Comparison of ENCODE assay signal across 30 cellular contexts in genomic region chr12:128073937-128074336, GRCh38.
"Had no signal": no experiment of that assay in that cellular context is flagged by ENCODE, and none has a peak within 500 bp of the region (broad histone marks: within the 10 kb centered on the region; RNA-seq: fewer than 3 reads in every experiment).

No MANE protein-coding gene starts in this region.

- H3K4me3 ChIP-seq: ovary, psoas muscle, right lobe of liver, sigmoid colon, stomach, thoracic aorta, thyroid gland, tibial nerve, upper lobe of left lung, uterus had no signal

- H2AFZ ChIP-seq: parathyroid adenoma had no signal

- H3K27ac ChIP-seq: neutrophil, ovary, parathyroid adenoma, psoas muscle, right lobe of liver, sigmoid colon, stomach, thyroid gland, tibial nerve, upper lobe of left lung, uterus had no signal

- H3K79me2 ChIP-seq: parathyroid adenoma had no signal

- H3K27ac Mint-ChIP-seq: naive B cell; naive thymus-derived CD8-positive, alpha-beta T cell; natural killer cell treated with Interleukin-12 subunit alpha and Interleukin-12 subunit beta and Interleukin-15 and Interleukin-18, amount 100 ng/mL, for 72 hours; progenitor cell of endocrine pancreas; stimulated activated effector memory CD8-positive, alpha-beta T cell treated with anti-CD3 and anti-CD28 coated beads, Interleukin-12 subunit alpha, Interleukin-12 subunit beta, amount 100 ng/mL, for 72 hours; stimulated activated naive B cell treated with anti-CD40 and anti-IgM and Interleukin-4, amounts not matched to agents 10 μg/mL and 1 μg/mL and 100 μg/mL, for 72 hours; stimulated activated naive CD8-positive, alpha-beta T cell treated with anti-CD3 and anti-CD28 coated beads, Interleukin-15, Interleukin-2, amounts not matched to agents 100 ng/mL and 50 ng/mL, for 24 hours had no signal

- H3K9ac ChIP-seq: parathyroid adenoma had no signal

- H3K9me3 ChIP-seq: neutrophil, ovary, psoas muscle, right lobe of liver, sigmoid colon, thoracic aorta, thyroid gland, upper lobe of left lung, uterus had no signal

- H3K4me3 Mint-ChIP-seq: naive B cell; naive thymus-derived CD8-positive, alpha-beta T cell; natural killer cell treated with Interleukin-12 subunit alpha and Interleukin-12 subunit beta and Interleukin-15 and Interleukin-18, amount 100 ng/mL, for 72 hours; nephron progenitor cell; neural crest cell; stimulated activated effector memory CD8-positive, alpha-beta T cell treated with anti-CD3 and anti-CD28 coated beads, Interleukin-12 subunit alpha, Interleukin-12 subunit beta, amount 100 ng/mL, for 72 hours; stimulated activated naive B cell treated with anti-CD40 and anti-IgM and Interleukin-4, amounts not matched to agents 10 μg/mL and 1 μg/mL and 100 μg/mL, for 72 hours; stimulated activated naive CD8-positive, alpha-beta T cell treated with anti-CD3 and anti-CD28 coated beads, Interleukin-15, Interleukin-2, amounts not matched to agents 100 ng/mL and 50 ng/mL, for 24 hours had no signal

- H3K36me3 Mint-ChIP-seq: naive B cell; natural killer cell treated with Interleukin-12 subunit alpha and Interleukin-12 subunit beta and Interleukin-15 and Interleukin-18, amount 100 ng/mL, for 72 hours; stimulated activated effector memory CD8-positive, alpha-beta T cell treated with anti-CD3 and anti-CD28 coated beads, Interleukin-12 subunit alpha, Interleukin-12 subunit beta, amount 100 ng/mL, for 72 hours; stimulated activated naive B cell treated with anti-CD40 and anti-IgM and Interleukin-4, amounts not matched to agents 10 μg/mL and 1 μg/mL and 100 μg/mL, for 72 hours had no signal

- H3K36me3 ChIP-seq: neutrophil, ovary, right lobe of liver, sigmoid colon, stomach, thoracic aorta, thyroid gland, tibial nerve, upper lobe of left lung, uterus had no signal

- DNase-seq: naive B cell; naive thymus-derived CD8-positive, alpha-beta T cell; nephron progenitor cell; nucleus accumbens; ovary; posterior cingulate gyrus; psoas muscle; right cardiac atrium; right lobe of liver; sigmoid colon; stimulated activated CD4-positive, alpha-beta T cell treated with anti-CD3 and anti-CD28 coated beads, Interleukin-15, amount 100 ng/mL, for 24 hours; stimulated activated CD4-positive, alpha-beta T cell treated with anti-CD3 and anti-CD28 coated beads, Interleukin-2, amount 100 ng/mL, for 24 hours; stimulated activated CD4-positive, alpha-beta T cell treated with anti-CD3 and anti-CD28 coated beads, Interleukin-2, amount 100 ng/mL, for 48 hours; stimulated activated CD4-positive, alpha-beta T cell treated with anti-CD3 and anti-CD28 coated beads, Interleukin-4, amount 100 ng/mL, for 24 hours; stimulated activated naive B cell treated with anti-CD40 and anti-IgM and Interleukin-4, amounts not matched to agents 10 μg/mL and 1 μg/mL and 100 μg/mL, for 72 hours; stimulated activated naive CD4-positive, alpha-beta T cell treated with Interleukin-2 at 50 U/mL for 16 hours; stomach; thyroid gland; trophoblast cell; upper lobe of left lung; uterus had no signal

- H3K9me3 Mint-ChIP-seq: natural killer cell treated with Interleukin-12 subunit alpha and Interleukin-12 subunit beta and Interleukin-15 and Interleukin-18, amount 100 ng/mL, for 72 hours had no signal

- ATAC-seq: naive thymus-derived CD8-positive, alpha-beta T cell; natural killer cell treated with Interleukin-12 subunit alpha and Interleukin-12 subunit beta and Interleukin-15 and Interleukin-18, amount 100 ng/mL, for 72 hours; psoas muscle; right cardiac atrium; right lobe of liver; stimulated activated effector memory CD8-positive, alpha-beta T cell treated with anti-CD3 and anti-CD28 coated beads, Interleukin-12 subunit alpha, Interleukin-12 subunit beta, amount 100 ng/mL, for 72 hours; stimulated activated naive B cell treated with anti-CD40 and anti-IgM and Interleukin-4, amounts not matched to agents 10 μg/mL and 1 μg/mL and 100 μg/mL, for 72 hours had no signal

- H3K27me3 Mint-ChIP-seq: naive B cell; natural killer cell treated with Interleukin-12 subunit alpha and Interleukin-12 subunit beta and Interleukin-15 and Interleukin-18, amount 100 ng/mL, for 72 hours; stimulated activated naive B cell treated with anti-CD40 and anti-IgM and Interleukin-4, amounts not matched to agents 10 μg/mL and 1 μg/mL and 100 μg/mL, for 72 hours; stimulated activated naive CD8-positive, alpha-beta T cell treated with anti-CD3 and anti-CD28 coated beads, Interleukin-15, Interleukin-2, amounts not matched to agents 100 ng/mL and 50 ng/mL, for 24 hours had no signal

- H3K27me3 ChIP-seq: neutrophil, ovary, right lobe of liver, sigmoid colon, stomach, thyroid gland, tibial nerve, upper lobe of left lung, uterus had no signal

- H3K4me1 ChIP-seq: parathyroid adenoma, psoas muscle, right lobe of liver, sigmoid colon, stomach, thyroid gland, upper lobe of left lung, uterus had no signal

- H3K4me1 Mint-ChIP-seq: naive B cell; naive thymus-derived CD8-positive, alpha-beta T cell; stimulated activated effector memory CD8-positive, alpha-beta T cell treated with anti-CD3 and anti-CD28 coated beads, Interleukin-12 subunit alpha, Interleukin-12 subunit beta, amount 100 ng/mL, for 72 hours; stimulated activated naive B cell treated with anti-CD40 and anti-IgM and Interleukin-4, amounts not matched to agents 10 μg/mL and 1 μg/mL and 100 μg/mL, for 72 hours had no signal
